In the genomic region with DNA sequence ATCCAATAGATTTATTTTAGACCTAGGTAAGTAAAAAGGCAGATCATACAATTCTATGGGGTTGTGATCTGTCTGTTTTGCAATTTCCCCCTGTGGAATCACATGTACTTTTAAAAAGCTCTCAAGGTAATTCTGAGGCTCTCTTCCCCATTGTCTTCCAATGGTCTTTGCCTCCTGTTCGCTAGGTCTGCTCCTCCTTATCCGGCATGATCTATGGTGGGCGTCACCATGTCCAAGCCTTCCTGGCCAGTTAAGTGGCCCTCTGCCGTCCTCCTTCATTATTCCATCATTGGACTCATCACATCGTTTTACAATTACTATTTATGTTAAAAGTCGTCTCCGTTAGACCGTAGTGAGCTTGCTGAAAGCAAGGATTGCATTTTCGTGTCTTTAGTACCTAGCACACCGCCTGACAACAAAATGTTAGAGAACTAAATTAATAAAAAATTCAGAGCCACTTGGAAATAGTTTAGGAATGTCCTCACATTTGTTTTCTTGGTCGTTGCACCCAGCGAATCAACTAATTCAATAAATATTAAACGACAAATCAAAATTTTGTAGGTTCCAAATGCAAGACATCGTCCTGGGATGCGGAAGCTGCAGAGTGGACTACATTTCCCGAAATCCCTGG, we compare ENCODE assay signal across 8 cellular contexts. TPM values are rescaled to one million over a fixed set of nuclear protein-coding genes. Genes with fewer than 3 reads are reported as not detected.
DNase-seq lines count a peak whose midpoint lies in the region; ATAC-seq and TF ChIP-seq lines count a peak whose summit lies in the region.

No MANE protein-coding gene starts in this region.

- no peaks in the 10 kb centered on the region for H3K36me3 ChIP-seq in OCI-LY7 (ENCODE audit: insufficient read depth, low read length)
- no peaks in the 10 kb centered on the region for H3K36me3 ChIP-seq in breast epithelium
- H3K36me3 ChIP-seq in testis (ENCODE audit: low read depth, missing control alignments), result no peaks in the 10 kb centered on the region

- TF ChIP-seq CTCF in OCI-LY7 (conservative IDR thresholded peaks at IDR 0.05; ENCODE audit: low read length) (no peak), breast epithelium (IDR thresholded peaks at IDR 0.05) (no peak), testis (IDR thresholded peaks at IDR 0.05) (no peak)

- H3K4me3 ChIP-seq in OCI-LY7 (ENCODE audit: low read depth, low read length, poor library complexity, severe bottlenecking) (peak overlapping the region; percentile 100), breast epithelium (peak overlapping the region; percentile 85 to 93 (median 86)), testis (peak overlapping the region; percentile 74 to 87)

- H3K9me3 ChIP-seq in OCI-LY7 (ENCODE audit: low read length), result no peaks in the 10 kb centered on the region
- no peaks in the 10 kb centered on the region for H3K9me3 ChIP-seq in breast epithelium
- no peaks in the 10 kb centered on the region for H3K9me3 ChIP-seq in testis

- no peaks in the 10 kb centered on the region for H3K27me3 ChIP-seq in breast epithelium
- no peaks in the 10 kb centered on the region for H3K27me3 ChIP-seq in testis

- H3K4me1 ChIP-seq in OCI-LY7 (ENCODE audit: insufficient read depth, low read length, poor library complexity, severe bottlenecking), result peaks cover 21% of the 10 kb centered on the region
- H3K4me1 ChIP-seq in breast epithelium, result no peaks in the 10 kb centered on the region
- no peaks in the 10 kb centered on the region for H3K4me1 ChIP-seq in testis

- ATAC-seq in HG02938 (IDR thresholded peaks at IDR 0.05; ENCODE audit: unreplicated experiment), result peak; percentile 15

- peak overlapping the region; percentile 16 for H3K27ac ChIP-seq in OCI-LY7 (ENCODE audit: low read depth, low read length, poor library complexity, severe bottlenecking)
- peak overlapping the region; percentile 96 to 98 for H3K27ac ChIP-seq in breast epithelium
- peak overlapping the region in 1 of 2 donors; percentile 99 for H3K27ac ChIP-seq in testis

- POLR2A ChIA-PET in OCI-LY7 (lab: Charles Lee), result interaction anchor here (0.9 to 1.3 kb wide), 3 partner anchors 10 to 40 kb away, joined by 3 to 5 read pairs (median 3); no protein-coding TSS in a partner anchor

- H4K20me1 ChIP-seq in OCI-LY7 (ENCODE audit: insufficient read depth, low read length), result peaks cover 12% of the 10 kb centered on the region; the same call in 1 of the 2 replicates

- no peak for TF ChIP-seq POLR2A in breast epithelium (IDR thresholded peaks at IDR 0.05)
- TF ChIP-seq POLR2A in testis (IDR thresholded peaks at IDR 0.05), result no peak

- intact Hi-C loops in OCI-LY7 (cut with micrococcal nuclease; ENCODE audit: unreplicated experiment) (loop anchor here (5.0 to 10.0 kb wide), 3 partner anchors 1237 to 1387 kb away; partner anchors contain the start of genes FBXO30 and SHPRH), breast epithelium (cut with DNase I; ENCODE audit: low total_unique reads) (no loop called here), testis (cut with DNase I; ENCODE audit: low total_unique reads) (no loop called here)

- no peaks in the 10 kb centered on the region for H3K9me2 ChIP-seq in OCI-LY7 (ENCODE audit: insufficient read depth, low read length)

- peak overlapping the region; percentile 88 for H3K4me2 ChIP-seq in OCI-LY7 (ENCODE audit: low read length)

- peak; percentile 50 for DNase-seq in DMS 273 (lab: John Stamatoyannopoulos, UW; ENCODE audit: unreplicated experiment)
- no peak for DNase-seq in DMS 273 treated with DMSO at 0.1 percent for 48 hours (lab: John Stamatoyannopoulos, UW)
- DNase-seq in OCI-LY7 (ENCODE audit: low spot score), result peak; percentile 48
- DNase-seq in breast epithelium (ENCODE audit: low spot score in 2 of 2), result no peak
- peak; percentile 79 for DNase-seq in left kidney (ENCODE audit: low read depth, low spot score)
- peak; percentile 23 for DNase-seq in testis
- DNase-seq in stimulated activated naive CD4-positive, alpha-beta T cell treated with Interleukin-2 at 50 U/mL for 16 hours (lab: John Stamatoyannopoulos, UW), result no peak

- 10 to 11% methylated on average over 16 of the region's 16 CpGs for WGBS in testis, 2 donors

- H3K79me2 ChIP-seq in OCI-LY7 (ENCODE audit: insufficient read depth, low read depth, low read length), result peaks cover 26% of the 10 kb centered on the region; the same call in 1 of the 2 replicates

- CTCF ChIA-PET in OCI-LY7 (lab: Charles Lee; ENCODE audit: unreplicated experiment), result no interaction called here

- TSS peak; percentile 72 for BruUV-seq in OCI-LY7 (replicated peaks; lab: Mats Ljungman, UMichigan)

- H2AFZ ChIP-seq in OCI-LY7 (ENCODE audit: low read length), result peak overlapping the region; percentile 98

RNA-seq across cellular contexts. Expression of gene STXBP5, which starts 2.2 kb away (rescaled TPM):
- total RNA-seq in OCI-LY7 (2014; rRNA removed; shearing (Covaris generic)), result 7.2 and 12.3 TPM in 2 replicates
- total RNA-seq in OCI-LY7 (2022) (14.1 and 15.4 TPM in 2 replicates), breast epithelium (10 to 100 TPM; 21.3 to 43.6 (median 26.9) TPM), testis (10 to 100 TPM; 29.9 to 47.4 TPM)
- polyA plus RNA-seq in testis (ENCODE audit: insufficient read depth, low read depth, low replicate concordance), result 43.5 TPM

Comparison
In these comparisons a context has a peak if more than half of its experiments do, and no peak if none do; other contexts are left out.
1. DNase-seq: peak in DMS 273 (single experiment), OCI-LY7 (single experiment), left kidney (single experiment) and testis (single experiment); none in DMS 273 treated with DMSO at 0.1 percent for 48 hours (single experiment), breast epithelium (0 of 2) and stimulated activated naive CD4-positive, alpha-beta T cell treated with Interleukin-2 at 50 U/mL for 16 hours (single experiment).
2. Peak in every context shown above with its lines, with median percentiles within 50 percentile points of each other: H3K4me3 ChIP-seq.